In the genomic region with DNA sequence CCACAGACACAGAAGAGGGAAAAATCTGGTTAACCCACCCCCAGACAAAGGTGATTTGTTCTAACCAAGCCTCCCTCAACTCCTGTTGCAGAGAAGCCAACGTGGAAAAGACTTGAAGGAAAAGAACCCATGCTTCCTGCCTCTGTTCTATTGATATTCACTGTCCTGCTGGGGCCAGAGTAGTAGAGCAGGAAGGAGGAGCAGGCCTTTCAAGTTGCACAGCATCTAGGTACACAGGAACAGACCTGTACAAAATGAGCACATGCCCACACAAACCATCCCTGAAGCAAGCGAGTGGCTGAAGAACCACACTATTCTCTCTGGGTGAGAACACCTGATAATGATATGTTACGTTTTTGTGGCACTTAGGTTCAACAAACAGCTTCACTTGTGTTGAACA, we compare ENCODE assay signal across 21 cellular contexts. TPM values are rescaled to one million over a fixed set of nuclear protein-coding genes. Genes with fewer than 3 reads are reported as not detected.
DNase-seq lines count a peak whose midpoint lies in the region; ATAC-seq and TF ChIP-seq lines count a peak whose summit lies in the region.
"Had no signal": no experiment of that assay in that cellular context is flagged by ENCODE, and none has a peak within 500 bp of the region (broad histone marks: within the 10 kb centered on the region; RNA-seq: fewer than 3 reads in every experiment).

No MANE protein-coding gene starts in this region.

- peak overlapping the region; percentile 91 to 97 for H3K27ac Mint-ChIP-seq in T-cell
- peak overlapping the region; percentile 62 to 90 for H3K27ac Mint-ChIP-seq in natural killer cell treated with Interleukin-12 subunit alpha and Interleukin-12 subunit beta and Interleukin-15 and Interleukin-18, amount 100 ng/mL, for 72 hours
- H3K27ac Mint-ChIP-seq: nephron progenitor cell had no signal

- peaks cover 0 to 10% of the 10 kb centered on the region in 2 experiments; a peak in 1 of 4 replicates for H3K4me1 ChIP-seq in SK-N-SH (ENCODE audit: control insufficient read depth in 1 of 2, insufficient read depth in 2 of 2, low read depth in 1 of 2, low read length in 1 of 2)
- H3K4me1 ChIP-seq: left lung, stomach, upper lobe of right lung had no signal

- no peaks in the 10 kb centered on the region for H3K27me3 ChIP-seq in SK-N-SH (ENCODE audit: insufficient read depth)
- H3K27me3 ChIP-seq: heart right ventricle, left lung, stomach, upper lobe of right lung had no signal

- no peak overlapping the region for H2AFZ ChIP-seq in SK-N-SH (ENCODE audit: low read depth)
- H2AFZ ChIP-seq: parathyroid adenoma had no signal

- H3K9ac ChIP-seq in SK-N-SH: no peak overlapping the region
- H3K9ac ChIP-seq: parathyroid adenoma had no signal

- TF ChIP-seq RAD21 in SK-N-SH (IDR thresholded peaks at IDR 0.05; ENCODE audit: low read length): no peak

- no peaks in the 10 kb centered on the region for H3K9me2 ChIP-seq in SK-N-SH

- no peaks in the 10 kb centered on the region for H3K27me3 Mint-ChIP-seq in T-cell
- H3K27me3 Mint-ChIP-seq in natural killer cell treated with Interleukin-12 subunit alpha and Interleukin-12 subunit beta and Interleukin-15 and Interleukin-18, amount 100 ng/mL, for 72 hours: no peaks in the 10 kb centered on the region

- peaks cover 99 to 100% (median 99%) of the 10 kb centered on the region in 3 donors for H3K4me1 Mint-ChIP-seq in T-cell
- H3K4me1 Mint-ChIP-seq in natural killer cell treated with Interleukin-12 subunit alpha and Interleukin-12 subunit beta and Interleukin-15 and Interleukin-18, amount 100 ng/mL, for 72 hours (ENCODE audit: low read depth in 2 of 2): peaks cover 86 to 94% of the 10 kb centered on the region in 2 donors

- H3K79me2 ChIP-seq in SK-N-SH (ENCODE audit: insufficient read depth): no peaks in the 10 kb centered on the region
- H3K79me2 ChIP-seq: parathyroid adenoma had no signal

- POLR2A ChIA-PET in T-cell (lab: Charles Lee) (interaction anchor here in 1 of 2 donors (1.1 kb wide), 1 partner anchor 29 kb away, joined by 4 read pairs; the partner anchor contains the start of gene RASGRP1), SK-N-SH (lab: Yijun Ruan, JAX) (no interaction called here)

- H3K9me3 Mint-ChIP-seq in T-cell: no peaks in the 10 kb centered on the region
- H3K9me3 Mint-ChIP-seq in natural killer cell treated with Interleukin-12 subunit alpha and Interleukin-12 subunit beta and Interleukin-15 and Interleukin-18, amount 100 ng/mL, for 72 hours: no peaks in the 10 kb centered on the region
- H3K9me3 Mint-ChIP-seq: nephron progenitor cell had no signal

- H4K20me1 ChIP-seq in SK-N-SH (ENCODE audit: insufficient read depth): no peaks in the 10 kb centered on the region

- peak; percentile 54 for DNase-seq in activated CD8-positive, alpha-beta memory T cell treated with anti-CD3 and anti-CD28 coated beads for 24 hours
- DNase-seq in activated CD8-positive, alpha-beta memory T cell treated with anti-CD3 and anti-CD28 coated beads, Interleukin-2, amount 50 U/mL, for 4 hours: no peak
- DNase-seq in T-cell: no peak
- no peak for DNase-seq in natural killer cell treated with Interleukin-12 subunit alpha and Interleukin-12 subunit beta and Interleukin-15 and Interleukin-18, amount 100 ng/mL, for 72 hours (ENCODE audit: low spot score)
- no peak for DNase-seq in inferior parietal cortex (ENCODE audit: extremely low spot score)
- DNase-seq in NCI-H82 (lab: John Stamatoyannopoulos, UW): no peak
- DNase-seq in SK-N-SH: no peak
- DNase-seq: activated CD4-positive, alpha-beta T cell treated with anti-CD3 and anti-CD28 coated beads, Interleukin-2, amount 50 U/mL, for 1 hour; heart right ventricle; left lung; NCI-H1092 treated with DMSO at 0.1 percent for 48 hours; NCI-H2029; NCI-H345; nephron progenitor cell; OCI-M1; stimulated activated CD4-positive, alpha-beta T cell treated with anti-CD3 and anti-CD28 coated beads, Interleukin-4, amount 100 ng/mL, for 4 hours; stomach; upper lobe of right lung had no signal

- TF ChIP-seq CTCF in SK-N-SH (IDR thresholded peaks at IDR 0.05): no peak

- no peak for ATAC-seq in T-cell (replicated peaks in 1 of 4)
- ATAC-seq in natural killer cell treated with Interleukin-12 subunit alpha and Interleukin-12 subunit beta and Interleukin-15 and Interleukin-18, amount 100 ng/mL, for 72 hours: no peak
- ATAC-seq: HepG2, left lung, upper lobe of right lung had no signal

- H3K27ac ChIP-seq in angular gyrus (ENCODE audit: low read depth, low read length): peak overlapping the region; percentile 29
- H3K27ac ChIP-seq in SK-N-SH (ENCODE audit: low read depth in 2 of 2, low read length in 1 of 2): no peak overlapping the region
- H3K27ac ChIP-seq: left lung, parathyroid adenoma, stomach, upper lobe of right lung had no signal

- peak overlapping the region in 1 of 3 donors; percentile 40 for H3K4me3 Mint-ChIP-seq in T-cell
- H3K4me3 Mint-ChIP-seq in natural killer cell treated with Interleukin-12 subunit alpha and Interleukin-12 subunit beta and Interleukin-15 and Interleukin-18, amount 100 ng/mL, for 72 hours: peak overlapping the region; percentile 26
- H3K4me3 Mint-ChIP-seq: nephron progenitor cell had no signal

- CTCF ChIA-PET in T-cell (lab: Charles Lee) (interaction anchor here (0.6 to 4.2 kb wide), 12 partner anchors 11 to 165 kb away, joined by 3 to 19 read pairs (median 4); partner anchors contain the start of gene RASGRP1 (in 1 of the 2)), SK-N-SH (lab: Yijun Ruan, JAX) (interaction anchor here (2.5 kb wide), 1 partner anchor 29 kb away, joined by 15 read pairs; the partner anchor contains the start of gene RASGRP1)

- H3K4me3 ChIP-seq in SK-N-SH (ENCODE audit: low read depth in 2 of 2, low read length in 1 of 2): no peak overlapping the region
- H3K4me3 ChIP-seq: heart right ventricle, left lung, stomach, upper lobe of right lung had no signal

- peaks cover 61% of the 10 kb centered on the region for H3K36me3 Mint-ChIP-seq in T-cell
- peaks cover 53% of the 10 kb centered on the region for H3K36me3 Mint-ChIP-seq in natural killer cell treated with Interleukin-12 subunit alpha and Interleukin-12 subunit beta and Interleukin-15 and Interleukin-18, amount 100 ng/mL, for 72 hours

- peaks cover 6% of the 10 kb centered on the region for H3F3A ChIP-seq in SK-N-SH (replicated peaks; ENCODE audit: insufficient read depth)

- TF ChIP-seq EP300 in SK-N-SH (IDR thresholded peaks at IDR 0.05; ENCODE audit: borderline replicate concordance in 1 of 2, low read depth in 1 of 2, low read length in 1 of 2): no peak

- no peaks in the 10 kb centered on the region for H3K9me3 ChIP-seq in SK-N-SH
- H3K9me3 ChIP-seq: heart right ventricle, left lung, stomach, upper lobe of right lung had no signal

- no peaks in the 10 kb centered on the region for H3K36me3 ChIP-seq in SK-N-SH (replicated peaks in 1 of 2; ENCODE audit: control insufficient read depth in 1 of 2, insufficient read depth in 2 of 2, low read length in 1 of 2)
- H3K36me3 ChIP-seq: heart right ventricle, left lung, stomach, upper lobe of right lung had no signal

- no peak overlapping the region for H3K4me2 ChIP-seq in SK-N-SH

- WGBS in SK-N-SH (ENCODE audit: low lambda C conversion rate): 57% methylated on average over 3 of the region's 3 CpGs

TF ChIP-seq in SK-N-SH, 30 proteins besides CTCF, POLR2A, EP300 and RAD21:
- TF ChIP-seq, protein P1, sequence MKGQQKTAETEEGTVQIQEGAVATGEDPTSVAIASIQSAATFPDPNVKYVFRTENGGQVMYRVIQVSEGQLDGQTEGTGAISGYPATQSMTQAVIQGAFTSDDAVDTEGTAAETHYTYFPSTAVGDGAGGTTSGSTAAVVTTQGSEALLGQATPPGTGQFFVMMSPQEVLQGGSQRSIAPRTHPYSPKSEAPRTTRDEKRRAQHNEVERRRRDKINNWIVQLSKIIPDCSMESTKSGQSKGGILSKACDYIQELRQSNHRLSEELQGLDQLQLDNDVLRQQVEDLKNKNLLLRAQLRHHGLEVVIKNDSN (IDR thresholded peaks at IDR 0.05; ENCODE audit: borderline replicate concordance, low read depth): no peak
- no peak for TF ChIP-seq GABPA (IDR thresholded peaks at IDR 0.05; ENCODE audit: low read depth)
- no peak for TF ChIP-seq CHD2 (IDR thresholded peaks at IDR 0.05; ENCODE audit: low read length, partially characterized antibody)

RNA-seq across cellular contexts. Expression of gene RASGRP1, which starts 29.9 kb away (rescaled TPM):
- total RNA-seq in T-cell: 100 to 1,000 TPM; 118 to 148 (median 131) TPM
- total RNA-seq in natural killer cell treated with Interleukin-12 subunit alpha and Interleukin-12 subunit beta and Interleukin-15 and Interleukin-18, amount 100 ng/mL, for 72 hours: 100 to 1,000 TPM; 154 to 241 TPM
- 0.03 and 0.10 TPM in 2 replicates for polyA plus RNA-seq in SK-N-SH (2012; rRNA removed)
- 0.06 and 0.09 TPM in 2 replicates for polyA plus RNA-seq in SK-N-SH (2012; cell fraction: cytosol; rRNA removed)
- 0.13 and 0.15 TPM in 2 replicates for polyA plus RNA-seq in SK-N-SH (2012; cell fraction: nucleus; rRNA removed)
- polyA plus RNA-seq: HepG2 had no signal
